8 cellular contexts compared by ENCODE assay signal in the genomic region with DNA sequence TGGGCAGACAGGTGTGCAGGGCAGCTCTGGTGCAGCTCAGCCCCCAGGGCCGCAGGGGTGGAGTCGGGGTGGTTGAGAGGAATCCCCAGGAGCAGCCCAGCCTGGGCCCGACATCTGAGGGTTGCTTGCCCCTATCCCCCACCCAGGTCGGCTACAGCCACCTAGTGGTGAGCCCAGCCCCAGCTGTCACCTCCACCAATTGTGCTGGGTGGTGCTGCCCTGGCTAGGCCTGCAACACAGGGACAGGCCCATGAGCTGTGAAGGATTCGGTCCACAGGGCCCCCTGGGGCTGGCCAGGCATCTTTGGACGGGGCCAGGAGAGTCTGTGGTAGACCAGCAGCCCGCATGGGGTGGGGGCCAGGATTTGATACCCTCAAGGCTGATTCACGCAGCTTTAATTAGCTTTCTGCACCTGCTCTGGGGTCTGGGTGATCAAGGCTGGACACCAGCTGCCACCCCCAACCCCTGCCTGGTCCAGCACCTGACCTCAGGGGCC. TPM values are rescaled to one million over a fixed set of nuclear protein-coding genes. Genes with fewer than 3 reads are reported as not detected.
A peak's percentile ranks its signal among the peaks of the same experiment; 100 is the strongest.
DNase-seq lines count a peak whose midpoint lies in the region; ATAC-seq and TF ChIP-seq lines count a peak whose summit lies in the region.

No MANE protein-coding gene starts in this region.

- TF ChIP-seq CTCF in Peyer's patch (IDR thresholded peaks at IDR 0.05) (peak in 4 of 6 experiments; percentile 43 to 73 (median 60)), hepatocyte (IDR thresholded peaks at IDR 0.05; ENCODE audit: poor library complexity) (peak; percentile 54)

- H3K9me3 ChIP-seq in Peyer's patch (no peaks in the 10 kb centered on the region), hepatocyte (ENCODE audit: low read depth) (no peaks in the 10 kb centered on the region)

- H3K27ac ChIP-seq in Peyer's patch, result peak overlapping the region; percentile 14 to 68 (median 61)
- H3K27ac ChIP-seq in hepatocyte, result no peak overlapping the region

- no peaks in the 10 kb centered on the region for H3K9me3 Mint-ChIP-seq in activated naive CD4-positive, alpha-beta T cell treated with anti-CD3 and anti-CD28 coated beads, Interleukin-2, amount 50 U/mL, for 72 hours

- peak; percentile 67 for ATAC-seq in HG02885 (IDR thresholded peaks at IDR 0.05; ENCODE audit: poor library complexity, unreplicated experiment)
- peak; percentile 84 to 87 for ATAC-seq in activated naive CD4-positive, alpha-beta T cell treated with anti-CD3 and anti-CD28 coated beads, Interleukin-2, amount 50 U/mL, for 72 hours
- no peak for ATAC-seq in HG03135 (IDR thresholded peaks at IDR 0.05; ENCODE audit: unreplicated experiment)

- H4K20me1 ChIP-seq in hepatocyte (ENCODE audit: insufficient read depth, poor library complexity, severe bottlenecking), result no peaks in the 10 kb centered on the region

- H2AFZ ChIP-seq in hepatocyte, result no peak overlapping the region

- H3K27me3 ChIP-seq in Peyer's patch, result no peaks in the 10 kb centered on the region
- no peaks in the 10 kb centered on the region for H3K27me3 ChIP-seq in hepatocyte

- peak; percentile 50 for DNase-seq in ELR (ENCODE audit: low read depth)
- peak; percentile 51 to 76 (median 70) for DNase-seq in Peyer's patch
- DNase-seq in activated naive CD4-positive, alpha-beta T cell treated with anti-CD3 and anti-CD28 coated beads, Interleukin-2, amount 50 U/mL, for 72 hours (ENCODE audit: low spot score in 2 of 2), result peak in 1 of 2 donors; percentile 71
- peak; percentile 75 for DNase-seq in hepatocyte (ENCODE audit: low spot score)
- DNase-seq in stimulated activated CD4-positive, alpha-beta T cell treated with anti-CD3 and anti-CD28 coated beads, TNF-alpha, amount 100 ng/mL, for 24 hours (ENCODE audit: low read depth in 3 of 3), result peak in 2 of 3 experiments; percentile 30 to 55
- no peak for DNase-seq in NCI-H2029 treated with DMSO at 0.1 percent for 48 hours (lab: John Stamatoyannopoulos, UW)

- H3K27ac Mint-ChIP-seq in activated naive CD4-positive, alpha-beta T cell treated with anti-CD3 and anti-CD28 coated beads, Interleukin-2, amount 50 U/mL, for 72 hours, result peak overlapping the region in 1 of 2 donors; percentile 24

- no peaks in the 10 kb centered on the region for H3K36me3 Mint-ChIP-seq in activated naive CD4-positive, alpha-beta T cell treated with anti-CD3 and anti-CD28 coated beads, Interleukin-2, amount 50 U/mL, for 72 hours

- no peaks in the 10 kb centered on the region for H3K9me2 ChIP-seq in hepatocyte (replicated peaks; ENCODE audit: insufficient read depth)

- no peak overlapping the region for H3K4me2 ChIP-seq in hepatocyte

- H3K4me3 ChIP-seq in Peyer's patch (peak overlapping the region in 1 of 4 donors; percentile 10), hepatocyte (no peak overlapping the region)

- 56% methylated on average over 8 of the region's 8 CpGs for WGBS in hepatocyte (ENCODE audit: low lambda C conversion rate, missing lambda C conversion rate)

- H3K36me3 ChIP-seq in Peyer's patch (no peaks in the 10 kb centered on the region), hepatocyte (replicated peaks; ENCODE audit: insufficient read depth, low read depth) (no peaks in the 10 kb centered on the region)

- peaks cover 0 to 21% (median 5%) of the 10 kb centered on the region in 4 donors for H3K4me1 ChIP-seq in Peyer's patch
- H3K4me1 ChIP-seq in hepatocyte (ENCODE audit: insufficient read depth), result peaks cover 25% of the 10 kb centered on the region

- no peak for TF ChIP-seq POLR2A in Peyer's patch (IDR thresholded peaks at IDR 0.05)

- H3K79me2 ChIP-seq in hepatocyte, result no peaks in the 10 kb centered on the region

RNA-seq across cellular contexts. Expression of a gene that starts 29.5 kb away (rescaled TPM):
- total RNA-seq in Peyer's patch, result 1 to 10 TPM; 5.2 to 9.1 (median 5.7) TPM
- total RNA-seq in activated naive CD4-positive, alpha-beta T cell treated with anti-CD3 and anti-CD28 coated beads, Interleukin-2, amount 50 U/mL, for 72 hours, result 1 to 10 TPM; 1.1 to 2.2 TPM
- total RNA-seq in hepatocyte, result 7.9 and 12.8 TPM in 2 replicates
- polyA plus RNA-seq in hepatocyte, result 16.9 and 18.9 TPM in 2 replicates
